8 cellular contexts compared by ENCODE assay signal in genomic region chr14:95527392-95528002, GRCh38. TPM values are rescaled to one million over a fixed set of nuclear protein-coding genes. Genes with fewer than 3 reads are reported as not detected.
DNase-seq lines count a peak whose midpoint lies in the region; ATAC-seq, FAIRE-seq and TF ChIP-seq lines count a peak whose summit lies in the region.

No MANE protein-coding gene starts in this region.

- POLR2A ChIA-PET in endothelial cell of umbilical vein (lab: Charles Lee): interaction anchor here (1.4 to 1.5 kb wide), 2 partner anchors 9 to 21 kb away, joined by 3 to 5 read pairs; no protein-coding TSS in a partner anchor

- peaks cover 42 to 44% of the 10 kb centered on the region in 2 donors for H3K4me1 Mint-ChIP-seq in natural killer cell

- H3K36me3 ChIP-seq in endothelial cell of umbilical vein (ENCODE audit: control insufficient read depth in 2 of 2, extremely low read depth in 1 of 2, insufficient read depth in 2 of 2, low read length in 2 of 2): no peaks in the 10 kb centered on the region

- FAIRE-seq in endothelial cell of umbilical vein (lab: Jason Lieb, UNC) (peak; percentile 37), H54 (lab: Jason Lieb, UNC) (no peak), GM12892 (lab: Jason Lieb, UNC) (no peak)

- TF ChIP-seq CTCF in endothelial cell of umbilical vein (IDR thresholded peaks at IDR 0.05; ENCODE audit: extremely low read depth in 1 of 2, insufficient read depth in 1 of 2, low read depth in 1 of 2, low read length in 2 of 2) (peak; percentile 60 to 63), natural killer cell (IDR thresholded peaks at IDR 0.05) (peak; percentile 90)

- H3K27ac Mint-ChIP-seq in natural killer cell: peak overlapping the region in 1 of 2 donors; percentile 9

- BruUV-seq in endothelial cell of umbilical vein (replicated peaks; lab: Mats Ljungman, UMichigan): no TSS peak

- intact Hi-C loops in endothelial cell of umbilical vein (cut with micrococcal nuclease) (loop anchor here (1.0 kb wide), 5 partner anchors 9 to 100 kb away; no protein-coding TSS in a partner anchor), natural killer cell (cut with micrococcal nuclease) (loop anchor here (1.0 kb wide), 1 partner anchor 85 kb away; no protein-coding TSS in a partner anchor)

- H3K9me3 Mint-ChIP-seq in natural killer cell: no peaks in the 10 kb centered on the region

- dilution Hi-C loops in endothelial cell of umbilical vein (cut with MboI; ENCODE audit: extremely low pct_ligation_motif_present, low sequenced_read_pairs): no loop called here

- H3K4me2 ChIP-seq in endothelial cell of umbilical vein (ENCODE audit: insufficient read depth, low read length): peak overlapping the region; percentile 58

- peaks cover 27% of the 10 kb centered on the region for H3K79me2 ChIP-seq in endothelial cell of umbilical vein (ENCODE audit: control insufficient read depth, insufficient read depth, low read length)

- no peaks in the 10 kb centered on the region for H4K20me1 ChIP-seq in endothelial cell of umbilical vein (replicated peaks; ENCODE audit: control insufficient read depth, extremely low read depth, insufficient read depth, low read length)

- no peaks in the 10 kb centered on the region for H3K27me3 ChIP-seq in endothelial cell of umbilical vein (ENCODE audit: control insufficient read depth in 2 of 2, insufficient read depth in 2 of 2, low read length in 2 of 2)

- peaks cover 53% of the 10 kb centered on the region for H3K4me1 ChIP-seq in endothelial cell of umbilical vein (ENCODE audit: control insufficient read depth, extremely low read depth, insufficient read depth, low read length)

- CTCF ChIA-PET in endothelial cell of umbilical vein (lab: Charles Lee): interaction anchor here (0.7 to 4.9 kb wide), 36 partner anchors 8 to 838 kb away, joined by 3 to 164 read pairs (median 6); partner anchors contain the start of gene SYNE3

- TF ChIP-seq POLR2A in endothelial cell of umbilical vein (IDR thresholded peaks at IDR 0.05; ENCODE audit: low read depth, low read length) (no peak), H54 (IDR thresholded peaks at IDR 0.05; ENCODE audit: low read depth, low read length) (no peak), GM12892 (IDR thresholded peaks at IDR 0.05; ENCODE audit: low read depth, low read length) (no peak)

- no peaks in the 10 kb centered on the region for H3K36me3 Mint-ChIP-seq in natural killer cell

- H3K9me3 ChIP-seq in endothelial cell of umbilical vein (replicated peaks; ENCODE audit: control insufficient read depth, insufficient read depth, low read length): no peaks in the 10 kb centered on the region

- ATAC-seq in natural killer cell: peak in 2 of 3 donors; percentile 56 to 66

- peak overlapping the region in 1 of 3 experiments; percentile 4 for H3K4me3 ChIP-seq in endothelial cell of umbilical vein (replicated peaks in 1 of 3; ENCODE audit: insufficient read depth in 1 of 3, low read depth in 1 of 3, low read length in 3 of 3)

- no peaks in the 10 kb centered on the region for H3K27me3 Mint-ChIP-seq in natural killer cell (ENCODE audit: low read depth in 2 of 2)

- peak overlapping the region; percentile 66 for H3K9ac ChIP-seq in endothelial cell of umbilical vein (replicated peaks; ENCODE audit: extremely low read depth, insufficient read depth, low read length)

- H2AFZ ChIP-seq in endothelial cell of umbilical vein (ENCODE audit: low read depth, low read length): no peak overlapping the region

- H3K4me3 Mint-ChIP-seq in natural killer cell: no peak overlapping the region

- H3K27ac ChIP-seq in endothelial cell of umbilical vein (ENCODE audit: insufficient read depth, low read depth, low read length): peak overlapping the region; percentile 72

- no peaks in the 10 kb centered on the region for H3K9me1 ChIP-seq in endothelial cell of umbilical vein (replicated peaks; ENCODE audit: control insufficient read depth, extremely low read depth, insufficient read depth, low read length)

- DNase-seq in NCI-H2227 (lab: John Stamatoyannopoulos, UW; ENCODE audit: unreplicated experiment) (peak; percentile 22), NCI-H2227 treated with DMSO at 0.1 percent for 48 hours (lab: John Stamatoyannopoulos, UW) (no peak), NCI-H1694 treated with DMSO at 0.1 percent for 48 hours (lab: John Stamatoyannopoulos, UW) (peak; percentile 90), endothelial cell of umbilical vein (ENCODE audit: low read depth, low spot score) (no peak), natural killer cell (no peak), H54 (ENCODE audit: insufficient read length, low spot score) (no peak), GM12892 (ENCODE audit: insufficient read length) (no peak)
- DNase-seq in activated CD4-positive, alpha-beta T cell treated with anti-CD3 and anti-CD28 coated beads, Interleukin-2, amount 50 U/mL, for 4 hours: peak; percentile 41 to 55

TF ChIP-seq in endothelial cell of umbilical vein, 7 proteins besides CTCF, POLR2A, EP300 and RAD21:
- peak; percentile 11 for TF ChIP-seq JUN (IDR thresholded peaks at IDR 0.05; ENCODE audit: borderline replicate concordance, insufficient read depth, insufficient read length, low read depth)
- TF ChIP-seq GATA2 (IDR thresholded peaks at IDR 0.05; ENCODE audit: insufficient read depth, insufficient read length, low read depth, low read length): no peak

RNA-seq across cellular contexts. Expression of gene GLRX5, which starts 7.4 kb away (rescaled TPM):
- total RNA-seq in endothelial cell of umbilical vein (50.9 and 52.0 TPM in 2 replicates), natural killer cell (10 to 100 TPM; 16.7 to 26.0 (median 23.4) TPM)
- polyA plus RNA-seq in endothelial cell of umbilical vein: 27.1 and 42.6 TPM in 2 replicates
- 38.9 and 47.8 TPM in 2 replicates for polyA plus RNA-seq in endothelial cell of umbilical vein (2011; cell fraction: cytosol; rRNA removed)
- polyA plus RNA-seq in endothelial cell of umbilical vein (2011; cell fraction: nucleus; rRNA removed): 13.7 and 18.6 TPM in 2 replicates
- 40.2 and 60.5 TPM in 2 replicates for polyA plus RNA-seq in endothelial cell of umbilical vein (2012)
- 12.5 and 16.9 TPM in 2 replicates for polyA minus RNA-seq in endothelial cell of umbilical vein
- 22.4 TPM for polyA minus RNA-seq in endothelial cell of umbilical vein (2011; cell fraction: cytosol; rRNA and poly(A)+ RNA removed)
- polyA minus RNA-seq in endothelial cell of umbilical vein (2011; cell fraction: nucleus; rRNA and poly(A)+ RNA removed): 4.7 and 9.0 TPM in 2 replicates
- 46.2 TPM for polyA plus RNA-seq in GM12892 (2012; ENCODE audit: missing spikeins)

RNA-seq across cellular contexts. Expression of gene SYNE3, which starts 11.0 kb away (rescaled TPM):
- total RNA-seq in endothelial cell of umbilical vein (18.8 and 19.1 TPM in 2 replicates), natural killer cell (10 to 100 TPM; 10.6 to 17.3 (median 15.4) TPM)
- polyA plus RNA-seq in endothelial cell of umbilical vein: 2.6 and 3.0 TPM in 2 replicates
- 2.8 and 3.1 TPM in 2 replicates for polyA plus RNA-seq in endothelial cell of umbilical vein (2011; cell fraction: cytosol; rRNA removed)
- polyA plus RNA-seq in endothelial cell of umbilical vein (2011; cell fraction: nucleus; rRNA removed): 11.8 and 12.8 TPM in 2 replicates
- 2.7 and 3.3 TPM in 2 replicates for polyA plus RNA-seq in endothelial cell of umbilical vein (2012)
- 8.7 and 9.0 TPM in 2 replicates for polyA minus RNA-seq in endothelial cell of umbilical vein
- polyA minus RNA-seq in endothelial cell of umbilical vein (2011; cell fraction: cytosol; rRNA and poly(A)+ RNA removed): 0.20 TPM
- polyA minus RNA-seq in endothelial cell of umbilical vein (2011; cell fraction: nucleus; rRNA and poly(A)+ RNA removed): 11.5 and 12.4 TPM in 2 replicates
- polyA plus RNA-seq in GM12892 (2012; ENCODE audit: missing spikeins): 7.7 TPM

Comparison
In these comparisons a context has a peak if more than half of its experiments do, and no peak if none do; other contexts are left out.
1. DNase-seq: peak in NCI-H2227 (single experiment), NCI-H1694 treated with DMSO at 0.1 percent for 48 hours (single experiment) and activated CD4-positive, alpha-beta T cell treated with anti-CD3 and anti-CD28 coated beads, Interleukin-2, amount 50 U/mL, for 4 hours (2 of 2); none in NCI-H2227 treated with DMSO at 0.1 percent for 48 hours (single experiment), endothelial cell of umbilical vein (single experiment), natural killer cell (single experiment), H54 (single experiment) and GM12892 (single experiment).